ENCODE assay signal across 19 cellular contexts in the genomic region with DNA sequence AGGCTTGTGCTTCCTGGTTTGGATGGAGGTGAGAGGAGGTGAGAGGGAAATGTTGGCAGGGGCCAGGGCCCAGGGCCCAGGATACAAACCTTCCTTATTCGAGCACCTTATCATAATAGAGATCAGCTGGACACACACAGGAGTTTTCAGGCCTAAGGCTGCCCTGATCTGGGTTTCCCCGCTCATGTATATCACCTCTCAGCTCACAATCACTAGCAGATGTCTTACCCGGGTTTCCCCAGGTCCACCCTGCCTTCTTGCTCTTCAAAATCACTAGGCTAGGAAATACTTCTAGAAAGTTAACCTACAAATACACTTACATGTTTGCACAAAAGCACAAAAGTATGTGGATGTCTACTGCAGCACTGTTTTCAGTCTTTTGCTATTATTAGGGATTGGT. TPM values are rescaled to one million over a fixed set of nuclear protein-coding genes. Genes with fewer than 3 reads are reported as not detected.
DNase-seq lines count a peak whose midpoint lies in the region; ATAC-seq lines count a peak whose summit lies in the region.
"Had no signal": no experiment of that assay in that cellular context is flagged by ENCODE, and none has a peak within 500 bp of the region (broad histone marks: within the 10 kb centered on the region; RNA-seq: fewer than 3 reads in every experiment).

No MANE protein-coding gene starts in this region.

- no peak for ATAC-seq in stimulated activated naive CD8-positive, alpha-beta T cell treated with anti-CD3 and anti-CD28 coated beads, Interleukin-15, Interleukin-2, amounts not matched to agents 100 U/mL and 50 U/mL, for 24 hours
- ATAC-seq in T-helper 17 cell = no peak
- ATAC-seq: HepG2, Panc1 had no signal

- peaks cover 21% of the 10 kb centered on the region for H3K4me1 Mint-ChIP-seq in stimulated activated naive CD8-positive, alpha-beta T cell treated with anti-CD3 and anti-CD28 coated beads, Interleukin-15, Interleukin-2, amounts not matched to agents 100 ng/mL and 50 ng/mL, for 24 hours (ENCODE audit: low read depth)
- H3K4me1 Mint-ChIP-seq in T-helper 17 cell = peaks cover 15% of the 10 kb centered on the region
- peaks cover 53% of the 10 kb centered on the region for H3K4me1 Mint-ChIP-seq in dendritic cell treated with granulocyte-macrophage colony-stimulating factor and Interleukin-4, amounts not matched to agents 40 ng/mL and 50 ng/mL, for 4 days (ENCODE audit: low read depth)

- no peak for DNase-seq in stimulated activated naive CD8-positive, alpha-beta T cell treated with anti-CD3 and anti-CD28 coated beads, Interleukin-15, Interleukin-2, amounts not matched to agents 100 U/mL and 50 U/mL, for 24 hours
- DNase-seq in T-helper 17 cell = no peak
- DNase-seq in T1000 (lab: John Stamatoyannopoulos, UW) = no peak
- no peak for DNase-seq in NCI-H2171 (lab: John Stamatoyannopoulos, UW)
- DNase-seq in NCI-H524 treated with DMSO at 0.1 percent for 48 hours (lab: John Stamatoyannopoulos, UW) = no peak
- DNase-seq: ACHN, DMS79, KBM-7, NCI-H1105 treated with DMSO at 0.1 percent for 48 hours, NCI-H1694, NCI-H2227 treated with DMSO at 0.1 percent for 48 hours, NCI-H510A treated with DMSO at 0.1 percent for 48 hours, NCI-H82, SJCRH30 had no signal

- H3K9me3 ChIP-seq in T-helper 17 cell (ENCODE audit: control insufficient read depth, low read length, poor library complexity, severe bottlenecking) = no peaks in the 10 kb centered on the region
- H3K9me3 ChIP-seq: SJCRH30 had no signal

- H3K27me3 Mint-ChIP-seq in stimulated activated naive CD8-positive, alpha-beta T cell treated with anti-CD3 and anti-CD28 coated beads, Interleukin-15, Interleukin-2, amounts not matched to agents 100 ng/mL and 50 ng/mL, for 24 hours = no peaks in the 10 kb centered on the region
- H3K27me3 Mint-ChIP-seq in T-helper 17 cell = no peaks in the 10 kb centered on the region
- no peaks in the 10 kb centered on the region for H3K27me3 Mint-ChIP-seq in dendritic cell treated with granulocyte-macrophage colony-stimulating factor and Interleukin-4, amounts not matched to agents 40 ng/mL and 50 ng/mL, for 4 days

- H3K4me3 Mint-ChIP-seq in stimulated activated naive CD8-positive, alpha-beta T cell treated with anti-CD3 and anti-CD28 coated beads, Interleukin-15, Interleukin-2, amounts not matched to agents 100 ng/mL and 50 ng/mL, for 24 hours = no peak overlapping the region
- no peak overlapping the region for H3K4me3 Mint-ChIP-seq in T-helper 17 cell
- no peak overlapping the region for H3K4me3 Mint-ChIP-seq in dendritic cell treated with granulocyte-macrophage colony-stimulating factor and Interleukin-4, amounts not matched to agents 40 ng/mL and 50 ng/mL, for 4 days

- H3K9me3 Mint-ChIP-seq in stimulated activated naive CD8-positive, alpha-beta T cell treated with anti-CD3 and anti-CD28 coated beads, Interleukin-15, Interleukin-2, amounts not matched to agents 100 ng/mL and 50 ng/mL, for 24 hours = no peaks in the 10 kb centered on the region
- H3K9me3 Mint-ChIP-seq in dendritic cell treated with granulocyte-macrophage colony-stimulating factor and Interleukin-4, amounts not matched to agents 40 ng/mL and 50 ng/mL, for 4 days = no peaks in the 10 kb centered on the region

- H3K27ac Mint-ChIP-seq in stimulated activated naive CD8-positive, alpha-beta T cell treated with anti-CD3 and anti-CD28 coated beads, Interleukin-15, Interleukin-2, amounts not matched to agents 100 ng/mL and 50 ng/mL, for 24 hours = peak overlapping the region; percentile 14
- H3K27ac Mint-ChIP-seq in T-helper 17 cell = peak overlapping the region; percentile 41
- H3K27ac Mint-ChIP-seq in dendritic cell treated with granulocyte-macrophage colony-stimulating factor and Interleukin-4, amounts not matched to agents 40 ng/mL and 50 ng/mL, for 4 days = peak overlapping the region; percentile 46

- intact Hi-C loops in dendritic cell treated with granulocyte-macrophage colony-stimulating factor and Interleukin-4, amounts not matched to agents 40 ng/mL and 50 ng/mL, for 4 days (cut with micrococcal nuclease) = no loop called here

- peaks cover 43% of the 10 kb centered on the region for H3K36me3 Mint-ChIP-seq in stimulated activated naive CD8-positive, alpha-beta T cell treated with anti-CD3 and anti-CD28 coated beads, Interleukin-15, Interleukin-2, amounts not matched to agents 100 ng/mL and 50 ng/mL, for 24 hours (ENCODE audit: low read depth)
- peaks cover 7% of the 10 kb centered on the region for H3K36me3 Mint-ChIP-seq in T-helper 17 cell (ENCODE audit: low read depth)
- peaks cover 96% of the 10 kb centered on the region for H3K36me3 Mint-ChIP-seq in dendritic cell treated with granulocyte-macrophage colony-stimulating factor and Interleukin-4, amounts not matched to agents 40 ng/mL and 50 ng/mL, for 4 days (ENCODE audit: low read depth)

RNA-seq across cellular contexts. Expression of gene HSPB9, which starts 4.2 kb away (rescaled TPM):
- not detected for total RNA-seq in T-helper 17 cell
- total RNA-seq: H4 had no signal

RNA-seq across cellular contexts. Expression of gene KAT2A, which starts 5.7 kb away (rescaled TPM):
- total RNA-seq in T-helper 17 cell = 10 to 100 TPM; 33.3 to 35.5 TPM

RNA-seq across cellular contexts. Expression of gene DHX58, which starts 14.3 kb away (rescaled TPM):
- 10 to 100 TPM; 16.9 to 24.0 TPM for total RNA-seq in T-helper 17 cell

RNA-seq across cellular contexts. Expression of gene RAB5C, which starts 28.0 kb away (rescaled TPM):
- 10 to 100 TPM; 74.3 to 97.9 TPM for total RNA-seq in T-helper 17 cell

RNA-seq across cellular contexts. Expression of gene ZNF385C, which starts 28.6 kb away (rescaled TPM):
- total RNA-seq in T-helper 17 cell = under 1 TPM; 0.16 to 0.20 TPM
